Comparison of ENCODE assay signal across 17 cellular contexts in the genomic region with DNA sequence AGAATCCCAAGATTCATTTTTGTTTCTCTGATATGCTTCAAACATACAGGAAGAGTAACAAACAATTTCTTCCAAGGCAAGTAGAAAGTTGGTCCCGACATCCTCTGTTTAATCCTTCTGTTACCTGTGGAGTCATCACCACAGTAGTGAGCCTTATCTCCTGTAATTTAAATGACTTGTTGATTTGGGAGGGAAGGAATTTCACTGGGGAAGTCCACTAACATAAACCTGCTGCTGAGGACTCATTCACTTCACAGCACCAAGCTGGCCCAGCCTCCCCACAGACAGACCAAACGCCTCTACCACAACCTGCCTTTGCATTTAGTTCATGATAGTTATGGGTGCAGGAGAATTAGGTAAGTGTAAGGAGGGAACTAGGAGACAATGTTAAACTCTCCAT.
"Had no signal": no experiment of that assay in that cellular context is flagged by ENCODE, and none has a peak within 500 bp of the region (broad histone marks: within the 10 kb centered on the region; RNA-seq: fewer than 3 reads in every experiment).

No MANE protein-coding gene starts in this region.

- H3K4me1 ChIP-seq: colonic mucosa, tibial nerve, vagina had no signal

- H3K36me3 ChIP-seq: colonic mucosa, tibial nerve, vagina had no signal

- H3K27ac Mint-ChIP-seq: activated CD8-positive, alpha-beta T cell treated with anti-CD3 and anti-CD28 coated beads, Interleukin-2, amount 10 ng/mL, durations not matched to agents 7 days and 5 days; activated naive CD8-positive, alpha-beta T cell treated with anti-CD3 and anti-CD28 coated beads for 36 hours; brain; immature natural killer cell; T-cell had no signal

- H3K4me3 ChIP-seq: colonic mucosa, tibial nerve, vagina had no signal

- DNase-seq: activated CD8-positive, alpha-beta memory T cell treated with anti-CD3 and anti-CD28 coated beads, Interleukin-2, amount 50 U/mL, for 4 hours; activated CD8-positive, alpha-beta T cell treated with anti-CD3 and anti-CD28 coated beads, Interleukin-2, amount 10 ng/mL, durations not matched to agents 7 days and 5 days; activated naive CD8-positive, alpha-beta T cell treated with anti-CD3 and anti-CD28 coated beads for 36 hours; activated T-cell treated with anti-CD3 and anti-CD28 coated beads, Interleukin-2, amount 50 U/mL, for 48 hours; central memory CD4-positive, alpha-beta T cell; colonic mucosa; effector CD4-positive, alpha-beta T cell; foreskin fibroblast; hippocampal formation; immature natural killer cell; stimulated activated CD4-positive, alpha-beta T cell treated with anti-CD3 and anti-CD28 coated beads, Interleukin-1b, Interleukin-23, amount 100 ng/mL, for 48 hours; T-cell had no signal

- H3K27me3 ChIP-seq: colonic mucosa, tibial nerve, vagina had no signal

- H3K4me3 Mint-ChIP-seq: activated CD8-positive, alpha-beta T cell treated with anti-CD3 and anti-CD28 coated beads, Interleukin-2, amount 10 ng/mL, durations not matched to agents 7 days and 5 days; activated naive CD8-positive, alpha-beta T cell treated with anti-CD3 and anti-CD28 coated beads for 36 hours; brain; immature natural killer cell; T-cell had no signal

- H3K9me3 Mint-ChIP-seq: activated naive CD8-positive, alpha-beta T cell treated with anti-CD3 and anti-CD28 coated beads for 36 hours; brain; immature natural killer cell; T-cell had no signal

- H3K27ac ChIP-seq: colonic mucosa, tibial nerve, vagina, VCaP had no signal

- H3K9me3 ChIP-seq: colonic mucosa, tibial nerve, vagina had no signal

- ATAC-seq: activated CD8-positive, alpha-beta T cell treated with anti-CD3 and anti-CD28 coated beads, Interleukin-2, amount 10 ng/mL, durations not matched to agents 7 days and 5 days; sciatic nerve; T-cell had no signal

- H3K36me3 Mint-ChIP-seq: brain, immature natural killer cell, T-cell had no signal
